In the genomic region with DNA sequence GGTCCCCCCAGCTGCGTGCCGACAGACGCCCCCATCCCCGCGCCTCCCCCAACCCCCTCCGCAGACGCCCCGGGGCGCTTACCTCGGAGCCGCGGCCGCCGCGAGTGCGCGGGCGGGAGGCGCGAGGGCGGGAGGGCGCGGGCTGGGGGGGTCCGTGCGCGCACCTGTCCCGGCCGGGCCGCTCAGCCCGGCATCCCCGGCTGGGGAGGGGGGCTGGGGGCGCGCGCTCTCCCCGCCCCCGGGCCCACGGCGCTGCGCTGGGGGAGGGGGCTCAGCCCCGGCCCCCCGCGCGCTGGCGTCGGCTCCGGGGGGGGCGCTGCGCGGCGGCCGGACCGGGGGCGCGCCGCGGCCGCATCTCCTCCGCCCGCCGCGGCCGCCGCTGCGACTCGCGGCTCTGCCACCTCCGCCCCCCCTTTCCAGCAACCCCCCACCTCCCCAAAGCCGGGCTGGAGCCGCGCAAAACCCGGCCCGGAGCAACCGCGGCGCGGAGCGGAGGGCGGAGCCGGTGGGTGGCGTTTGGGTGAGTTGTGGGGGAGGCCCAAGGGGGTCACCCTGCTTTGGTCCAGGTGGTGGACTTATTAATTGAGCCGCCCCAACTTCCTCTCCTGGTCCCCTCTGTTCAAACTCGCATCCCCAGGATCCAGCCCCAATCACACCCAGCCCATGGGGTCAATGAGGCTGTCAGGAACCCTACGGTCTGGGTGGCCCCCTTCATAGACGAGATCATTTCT, we compare ENCODE assay signal across 9 cellular contexts. TPM values are rescaled to one million over a fixed set of nuclear protein-coding genes. Genes with fewer than 3 reads are reported as not detected.
DNase-seq lines count a peak whose midpoint lies in the region; ATAC-seq and TF ChIP-seq lines count a peak whose summit lies in the region.
"Had no signal": no experiment of that assay in that cellular context is flagged by ENCODE, and none has a peak within 500 bp of the region (broad histone marks: within the 10 kb centered on the region; RNA-seq: fewer than 3 reads in every experiment).

No MANE protein-coding gene starts in this region.

- TF ChIP-seq CTCF in mammary epithelial cell (conservative IDR thresholded peaks at IDR 0.05 in 1 of 2, IDR thresholded peaks at IDR 0.05 in 1 of 2; ENCODE audit: extremely low read depth in 1 of 2, insufficient read depth in 1 of 2, low read depth in 1 of 2, low read length in 2 of 2), result no peak

- no peaks in the 10 kb centered on the region for H3K79me2 ChIP-seq in mammary epithelial cell (ENCODE audit: insufficient read depth, low read length)

- H3K27me3 ChIP-seq in mammary epithelial cell (ENCODE audit: insufficient read depth, low read length) (peaks cover 12% of the 10 kb centered on the region), neuron (ENCODE audit: insufficient read depth, low read length) (no peaks in the 10 kb centered on the region)

- H3K4me3 ChIP-seq in Jurkat, Clone E6-1 (ENCODE audit: low read length), result peak overlapping the region; percentile 0; the same call in 1 of the 2 replicates
- H3K4me3 ChIP-seq in mammary epithelial cell (replicated peaks in 1 of 3; ENCODE audit: insufficient read depth in 1 of 3, low read depth in 2 of 3, low read length in 3 of 3) (no peak overlapping the region), neuron (ENCODE audit: low read length) (peak overlapping the region; percentile 76)

- ATAC-seq in esophagus mucosa, result no peak
- ATAC-seq in HG02588 (IDR thresholded peaks at IDR 0.05; ENCODE audit: unreplicated experiment), result no peak

- CTCF ChIA-PET in mammary epithelial cell (lab: Charles Lee; ENCODE audit: low non-redundant PET), result no interaction called here

- no TSS peak for BruUV-seq in mammary epithelial cell (replicated peaks; lab: Mats Ljungman, UMichigan)

- 13% methylated on average over 14 of the region's 84 CpGs for WGBS in mammary epithelial cell (ENCODE audit: low coverage, missing lambda C conversion rate)

- H3K36me3 ChIP-seq in mammary epithelial cell (ENCODE audit: insufficient read depth, low read length) (no peaks in the 10 kb centered on the region), neuron (ENCODE audit: insufficient read depth, low read length) (no peaks in the 10 kb centered on the region)

- DNase-seq in EH (ENCODE audit: low read depth) (peak; percentile 41), mammary epithelial cell (peak; percentile 15), SIG-M5 (lab: John Stamatoyannopoulos, UW) (no peak), NCI-H524 treated with DMSO at 0.1 percent for 48 hours (lab: John Stamatoyannopoulos, UW) (no peak)
- peak; percentile 18 for DNase-seq in Jurkat, Clone E6-1 (ENCODE audit: low read depth, low spot score)

- H3K27ac ChIP-seq in mammary epithelial cell (ENCODE audit: insufficient read depth, low read depth, low read length), result no peak overlapping the region

- no peaks in the 10 kb centered on the region for H4K20me1 ChIP-seq in mammary epithelial cell (ENCODE audit: insufficient read depth, low read length)

- in situ Hi-C loops in mammary epithelial cell (cut with MboI; ENCODE audit: low sequenced_read_pairs in 2 of 2), result no loop called here

- peak overlapping the region; percentile 27 for H3K4me2 ChIP-seq in mammary epithelial cell (ENCODE audit: insufficient read depth, low read depth, low read length)

- H2AFZ ChIP-seq in mammary epithelial cell (ENCODE audit: low read depth, low read length) (no peak overlapping the region), neuron (ENCODE audit: low read depth, low read length) (no peak overlapping the region)

- intact Hi-C loops in mammary epithelial cell (cut with micrococcal nuclease), result no loop called here

- no peak overlapping the region for H3K9ac ChIP-seq in mammary epithelial cell (ENCODE audit: insufficient read depth, low read length)

- no peaks in the 10 kb centered on the region for H3K9me3 ChIP-seq in mammary epithelial cell (replicated peaks; ENCODE audit: insufficient read depth, low read length)
- H3K9me3 ChIP-seq in neuron (ENCODE audit: low read length), result no peaks in the 10 kb centered on the region

- peaks cover 17% of the 10 kb centered on the region for H3K4me1 ChIP-seq in mammary epithelial cell (ENCODE audit: insufficient read depth, low read length)
- H3K4me1 ChIP-seq in neuron (ENCODE audit: insufficient read depth, low read length), result peaks cover 18% of the 10 kb centered on the region

- dilution Hi-C loops in mammary epithelial cell (cut with HindIII; ENCODE audit: low sequenced_read_pairs), result no loop called here

RNA-seq across cellular contexts. Expression of gene SEMA6B, which starts 22.1 kb away (rescaled TPM):
- 2.2 TPM for polyA plus RNA-seq in Jurkat, Clone E6-1 (2012; ENCODE audit: insufficient read depth, insufficient read length)
- under 1 TPM in 1 of 2 donors, not detected in 1; 0.28 TPM for total RNA-seq in mammary epithelial cell
- polyA plus RNA-seq in mammary epithelial cell, result 0.22 TPM
- polyA minus RNA-seq in mammary epithelial cell, result not detected
- total RNA-seq in esophagus mucosa, result 2.0 TPM

RNA-seq across cellular contexts. Expression of gene LRG1, which starts 41.7 kb away (rescaled TPM):
- polyA plus RNA-seq in Jurkat, Clone E6-1 (2012; ENCODE audit: insufficient read depth, insufficient read length), result not detected
- total RNA-seq in mammary epithelial cell (not detected), esophagus mucosa (24.9 TPM)
- not detected for polyA plus RNA-seq in mammary epithelial cell
- polyA minus RNA-seq in mammary epithelial cell, result not detected
- total RNA-seq: fibroblast of lung had no signal

RNA-seq across cellular contexts. Expression of gene PLIN5, which starts 46.5 kb away (rescaled TPM):
- polyA plus RNA-seq in Jurkat, Clone E6-1 (2012; ENCODE audit: insufficient read depth, insufficient read length), result not detected
- total RNA-seq in mammary epithelial cell (under 1 TPM in 1 of 2 donors, not detected in 1; 0.19 TPM), esophagus mucosa (2.4 TPM)
- not detected for polyA plus RNA-seq in mammary epithelial cell
- not detected for polyA minus RNA-seq in mammary epithelial cell
- total RNA-seq: fibroblast of lung had no signal
- polyA plus RNA-seq: fibroblast of lung had no signal

RNA-seq across cellular contexts. Expression of gene TNFAIP8L1, which starts 57.8 kb away (rescaled TPM):
- polyA plus RNA-seq in Jurkat, Clone E6-1 (2012; ENCODE audit: insufficient read depth, insufficient read length), result 11.3 TPM
- 1 to 10 TPM; 2.3 to 7.3 TPM for total RNA-seq in mammary epithelial cell
- polyA plus RNA-seq in mammary epithelial cell, result 4.6 TPM
- 1.1 TPM for polyA minus RNA-seq in mammary epithelial cell
- total RNA-seq in esophagus mucosa, result 8.1 TPM

Comparison
In these comparisons a context has a peak if more than half of its experiments do, and no peak if none do; other contexts are left out.
1. DNase-seq: peak in EH (single experiment), Jurkat, Clone E6-1 (single experiment) and mammary epithelial cell (single experiment); none in SIG-M5 (single experiment) and NCI-H524 treated with DMSO at 0.1 percent for 48 hours (single experiment).
2. H3K4me3 ChIP-seq: peak in Jurkat, Clone E6-1 (single experiment) and neuron (single experiment); none in mammary epithelial cell (0 of 3).
3. RNA of gene LRG1, which starts 41.7 kb away (total RNA-seq): 24.9 TPM in esophagus mucosa (single experiment); not detected in mammary epithelial cell; every median in the first group is over 10 times any median in the second.